ENCODE assay signal across 14 cellular contexts in the genomic region with DNA sequence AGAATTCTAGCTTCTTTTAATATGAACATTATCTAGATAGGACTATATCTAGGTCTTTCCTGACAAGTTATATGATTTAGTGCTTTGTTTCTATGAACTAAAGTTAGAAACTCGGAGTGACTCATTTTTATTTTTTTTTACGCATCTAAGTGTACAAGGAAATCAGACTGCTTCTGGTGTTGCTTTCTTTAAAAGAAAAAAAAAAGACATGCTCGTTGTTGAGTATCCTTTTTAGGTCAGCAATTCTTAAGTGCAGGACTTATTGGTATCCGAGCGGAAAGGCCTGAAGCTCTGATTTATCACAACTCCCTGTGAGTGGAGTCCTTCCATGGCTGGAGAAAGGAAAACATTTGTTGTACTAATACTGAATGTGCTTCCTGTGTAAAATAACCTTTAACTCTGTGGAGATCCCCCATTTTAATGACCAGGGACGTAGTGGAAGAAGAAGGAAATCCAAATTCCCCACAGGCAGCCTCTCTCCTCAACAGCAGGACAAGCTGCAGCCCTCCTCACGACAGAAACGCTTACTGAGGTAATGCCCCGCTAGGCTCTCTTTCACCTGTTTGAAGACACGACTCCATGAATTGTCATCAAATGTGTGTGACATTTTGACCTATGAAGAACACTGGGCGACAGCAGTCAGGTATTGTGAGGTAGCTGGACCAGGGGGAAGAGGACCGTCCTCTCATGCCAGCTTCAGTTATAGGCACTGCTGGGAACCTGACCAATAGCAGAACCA. TPM values are rescaled to one million over a fixed set of nuclear protein-coding genes. Genes with fewer than 3 reads are reported as not detected.
DNase-seq lines count a peak whose midpoint lies in the region; ATAC-seq and TF ChIP-seq lines count a peak whose summit lies in the region.
"Had no signal": no experiment of that assay in that cellular context is flagged by ENCODE, and none has a peak within 500 bp of the region (broad histone marks: within the 10 kb centered on the region; RNA-seq: fewer than 3 reads in every experiment).

No MANE protein-coding gene starts in this region.

- peak overlapping the region; percentile 20 to 43 for H3K4ac ChIP-seq in mesenchymal stem cell (ENCODE audit: low read depth in 1 of 2, low read length in 2 of 2)

- DNase-seq in left cardiac atrium (no peak), Right ventricle myocardium superior (no peak), dermis microvascular lymphatic vessel endothelial cell (ENCODE audit: low read depth in 2 of 2) (peak; percentile 61 to 97), mesenchymal stem cell (peak; percentile 88), aorta (no peak), cortex of kidney (lab: John Stamatoyannopoulos, UW) (no peak), omental fat pad (ENCODE audit: low spot score) (no peak)
- DNase-seq: activated CD4-positive, alpha-beta memory T cell treated with anti-CD3 and anti-CD28 coated beads for 36 hours; activated naive CD4-positive, alpha-beta T cell; GOT3; immature natural killer cell; NCI-H1417 treated with DMSO at 0.1 percent for 48 hours; NCI-H524 had no signal

- WGBS in mesenchymal stem cell: 35% methylated on average over 12 of the region's 12 CpGs
- WGBS in aorta, 2 donors: 47 to 53% methylated on average over 12 of the region's 12 CpGs

- H4K91ac ChIP-seq in mesenchymal stem cell (ENCODE audit: low read length): peak overlapping the region; percentile 6

- H4K8ac ChIP-seq in mesenchymal stem cell (ENCODE audit: low read length): peak overlapping the region; percentile 82

- H3K27ac ChIP-seq in mesenchymal stem cell (ENCODE audit: low read length, poor library complexity, severe bottlenecking): no peak overlapping the region
- H3K27ac ChIP-seq in aorta (ENCODE audit: low read depth in 1 of 2, low read length in 2 of 2): no peak overlapping the region

- TF ChIP-seq CTCF in omental fat pad (IDR thresholded peaks at IDR 0.05): no peak

- no peak overlapping the region for H2AK5ac ChIP-seq in mesenchymal stem cell (ENCODE audit: low read length, severe bottlenecking)

- intact Hi-C loops in left cardiac atrium (cut with DNase I): no loop called here
- intact Hi-C loops in Right ventricle myocardium superior (cut with DNase I): no loop called here
- intact Hi-C loops in aorta (cut with DNase I): loop anchor here in 1 of 2 donors (10.0 kb wide), 1 partner anchor 1186 kb away; the partner anchor contains the start of gene MTIF3

- H3K9me3 ChIP-seq in mesenchymal stem cell (ENCODE audit: control insufficient read depth, low read length) (no peaks in the 10 kb centered on the region), aorta (ENCODE audit: control insufficient read depth, low read length) (no peaks in the 10 kb centered on the region)

- no peaks in the 10 kb centered on the region for H3K27me3 ChIP-seq in mesenchymal stem cell (ENCODE audit: control insufficient read depth in 1 of 2, insufficient read depth in 1 of 2, low read length in 2 of 2)
- no peaks in the 10 kb centered on the region for H3K27me3 ChIP-seq in aorta (ENCODE audit: control insufficient read depth in 1 of 2, insufficient read depth in 2 of 2, low read length in 1 of 2)

- no peaks in the 10 kb centered on the region for H3K36me3 ChIP-seq in mesenchymal stem cell (ENCODE audit: control insufficient read depth in 1 of 2, insufficient read depth in 2 of 2, low read depth in 1 of 2, low read length in 2 of 2)
- no peaks in the 10 kb centered on the region for H3K36me3 ChIP-seq in aorta (ENCODE audit: control insufficient read depth in 1 of 2, insufficient read depth in 2 of 2, low read length in 1 of 2)

- no peak overlapping the region for H3K9ac ChIP-seq in mesenchymal stem cell (ENCODE audit: low read length)

- no peak overlapping the region for H2BK120ac ChIP-seq in mesenchymal stem cell (ENCODE audit: low read depth, low read length)

- peak overlapping the region; percentile 44 to 94 for H2BK12ac ChIP-seq in mesenchymal stem cell (ENCODE audit: low read length in 2 of 2)

- H2AFZ ChIP-seq in mesenchymal stem cell (ENCODE audit: low read depth, low read length): peak overlapping the region; percentile 15

- H3K4me2 ChIP-seq in mesenchymal stem cell (ENCODE audit: low read length, poor library complexity, severe bottlenecking): no peak overlapping the region

- ATAC-seq in left cardiac atrium (peak; percentile 19 to 29), Right ventricle myocardium superior (ENCODE audit: poor library complexity) (no peak), aorta (ENCODE audit: low FRiP score) (peak; percentile 54), HG02798 (IDR thresholded peaks at IDR 0.05; ENCODE audit: poor library complexity, unreplicated experiment) (no peak), omental fat pad (ENCODE audit: low FRiP score) (no peak)

- H2BK15ac ChIP-seq in mesenchymal stem cell (ENCODE audit: low read depth, poor library complexity, severe bottlenecking): no peak overlapping the region

- H3K4me1 ChIP-seq in mesenchymal stem cell (ENCODE audit: control insufficient read depth, insufficient read depth, low read depth, low read length) (no peaks in the 10 kb centered on the region), aorta (ENCODE audit: control insufficient read depth in 1 of 2, insufficient read depth in 2 of 2, low read length in 2 of 2) (no peaks in the 10 kb centered on the region)

- peak overlapping the region; percentile 79 to 85 for H3K18ac ChIP-seq in mesenchymal stem cell (ENCODE audit: low read depth in 1 of 2, low read length in 2 of 2)

- no peak overlapping the region for H2BK5ac ChIP-seq in mesenchymal stem cell (ENCODE audit: low read depth, low read length, poor library complexity, severe bottlenecking)

- H3K14ac ChIP-seq in mesenchymal stem cell (ENCODE audit: low read length in 2 of 2): peak overlapping the region in 1 of 2 experiments; percentile 6

- H3K4me3 ChIP-seq in mesenchymal stem cell (ENCODE audit: insufficient read depth in 1 of 2, low read depth in 1 of 2, low read length in 2 of 2): no peak overlapping the region
- no peak overlapping the region for H3K4me3 ChIP-seq in aorta (ENCODE audit: low read length in 2 of 2)

- no peaks in the 10 kb centered on the region for H3K79me1 ChIP-seq in mesenchymal stem cell (replicated peaks; ENCODE audit: low read length, poor library complexity, severe bottlenecking)

- H3K23ac ChIP-seq in mesenchymal stem cell (ENCODE audit: low read length in 2 of 2): no peak overlapping the region

RNA-seq across cellular contexts. Expression of gene POMP, which starts 17.9 kb away (rescaled TPM):
- total RNA-seq in left cardiac atrium (100 to 1,000 TPM in 1 of 2 donors, 10 to 100 TPM in 1; 86.1 to 103 TPM), Right ventricle myocardium superior (112 TPM), dermis microvascular lymphatic vessel endothelial cell (71.8 and 97.4 TPM in 2 replicates), aorta (10 to 100 TPM; 46.7 to 52.9 TPM), omental fat pad (10 to 100 TPM; 67.4 to 85.0 (median 81.4) TPM)
- 172 TPM for polyA plus RNA-seq in mesenchymal stem cell (2013, experiment 1 of 2)
- polyA plus RNA-seq in mesenchymal stem cell (2013, experiment 2 of 2): 184 TPM
- polyA plus RNA-seq in aorta: 100 to 1,000 TPM in 1 of 2 donors, 10 to 100 TPM in 1; 75.8 to 110 TPM

Comparison
In these comparisons a context has a peak if more than half of its experiments do, and no peak if none do; other contexts are left out.
1. ATAC-seq: peak in left cardiac atrium (2 of 2) and aorta (single experiment); none in Right ventricle myocardium superior (single experiment), HG02798 (single experiment) and omental fat pad (single experiment).
2. DNase-seq: peak in dermis microvascular lymphatic vessel endothelial cell (2 of 2) and mesenchymal stem cell (single experiment); none in left cardiac atrium (single experiment), Right ventricle myocardium superior (single experiment), aorta (0 of 2), cortex of kidney (single experiment) and omental fat pad (single experiment).